Comparison of ENCODE assay signal across 14 cellular contexts in the genomic region with DNA sequence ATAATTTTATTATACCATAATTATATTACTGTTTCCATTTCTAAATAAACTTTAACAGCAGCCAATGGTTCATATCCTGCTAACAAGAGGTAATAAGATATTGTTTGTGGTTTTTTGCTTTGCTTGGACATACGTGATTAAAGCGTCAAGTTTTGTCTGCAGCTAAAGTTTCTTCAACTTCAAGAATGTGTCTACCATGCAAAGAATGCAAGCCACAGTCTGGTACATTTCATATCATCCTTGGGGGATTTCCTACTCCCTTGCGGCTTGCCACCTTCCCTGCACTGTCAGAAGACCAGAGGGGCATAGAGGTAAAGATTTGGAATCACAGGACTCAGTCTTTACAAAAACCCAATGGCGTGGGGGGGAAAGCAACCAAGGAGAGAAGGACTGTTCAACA.
A peak's percentile ranks its signal among the peaks of the same experiment; 100 is the strongest.
DNase-seq lines count a peak whose midpoint lies in the region; FAIRE-seq and TF ChIP-seq lines count a peak whose summit lies in the region.
"Had no signal": no experiment of that assay in that cellular context is flagged by ENCODE, and none has a peak within 500 bp of the region (broad histone marks: within the 10 kb centered on the region; RNA-seq: fewer than 3 reads in every experiment).

No MANE protein-coding gene starts in this region.

- no peaks in the 10 kb centered on the region for H3K36me3 Mint-ChIP-seq in endodermal cell (ENCODE audit: low read depth)

- TF ChIP-seq CTCF in endodermal cell (conservative IDR thresholded peaks at IDR 0.05) (no peak), kidney (IDR thresholded peaks at IDR 0.05; ENCODE audit: borderline replicate concordance, extremely low read depth, insufficient read depth) (no peak)

- H3K9me3 ChIP-seq in BLaER1 treated with 17β-estradiol and CSF1 and Interleukin-3, amounts not matched to agents 10 nM and 100 nM (replicated peaks in 1 of 11) = no peaks in the 10 kb centered on the region
- no peaks in the 10 kb centered on the region for H3K9me3 ChIP-seq in endodermal cell (ENCODE audit: control insufficient read depth, low read length)
- H3K9me3 ChIP-seq in kidney (ENCODE audit: control insufficient read depth in 1 of 2, low read length in 2 of 2) = no peaks in the 10 kb centered on the region

- H3K27ac Mint-ChIP-seq in endodermal cell = no peak overlapping the region

- H3K9ac ChIP-seq in BLaER1 treated with 17β-estradiol and CSF1 and Interleukin-3, amounts not matched to agents 10 nM and 100 nM = no peak overlapping the region
- no peak overlapping the region for H3K9ac ChIP-seq in endodermal cell (ENCODE audit: extremely low read depth, low read length, poor library complexity, severe bottlenecking)
- H3K9ac ChIP-seq in kidney (ENCODE audit: low read length in 2 of 2) = no peak overlapping the region

- no peak overlapping the region for H3K27ac ChIP-seq in BLaER1 treated with 17β-estradiol and CSF1 and Interleukin-3, amounts not matched to agents 10 nM and 100 nM
- H3K27ac ChIP-seq in endodermal cell (ENCODE audit: low read depth, low read length) (no peak overlapping the region), kidney (ENCODE audit: low read depth in 2 of 2, low read length in 2 of 2) (no peak overlapping the region)

- no peak for FAIRE-seq in kidney (lab: Jason Lieb, UNC)
- FAIRE-seq: GM12891 had no signal

- WGBS in endodermal cell (ENCODE audit: insufficient coverage in 1 of 2, insufficient read length in 1 of 2), 2 experiments = 90 to 95% methylated on average over 2 to 4 of the region's 4 CpGs

- H3K4me2 ChIP-seq in BLaER1 treated with 17β-estradiol and CSF1 and Interleukin-3, amounts not matched to agents 10 nM and 100 nM = peak overlapping the region in 9 of 11 experiments; percentile 20 to 55 (median 34); a peak in 13 of 22 replicates

- H3K4me3 Mint-ChIP-seq in endodermal cell = no peak overlapping the region

- peaks cover 45% of the 10 kb centered on the region for H3K4me1 Mint-ChIP-seq in endodermal cell

- intact Hi-C loops in kidney (cut with DNase I) = no loop called here

- no peaks in the 10 kb centered on the region for H3K9me3 Mint-ChIP-seq in endodermal cell

- H3K27me3 Mint-ChIP-seq in endodermal cell (ENCODE audit: insufficient read depth) = no peaks in the 10 kb centered on the region

- peaks cover 0 to 8% (median 0%) of the 10 kb centered on the region in 11 experiments; a peak in 2 of 22 replicates for H3K36me3 ChIP-seq in BLaER1 treated with 17β-estradiol and CSF1 and Interleukin-3, amounts not matched to agents 10 nM and 100 nM
- no peaks in the 10 kb centered on the region for H3K36me3 ChIP-seq in endodermal cell (ENCODE audit: control insufficient read depth, insufficient read depth, low read length)
- no peaks in the 10 kb centered on the region for H3K36me3 ChIP-seq in kidney (ENCODE audit: control insufficient read depth in 1 of 2, insufficient read depth in 2 of 2, low read length in 2 of 2)

- peak; percentile 88 for DNase-seq in NCI-H226
- peak; percentile 36 for DNase-seq in endodermal cell
- peak; percentile 96 for DNase-seq in non-pigmented ciliary epithelial cell (ENCODE audit: low read depth)
- no peak for DNase-seq in kidney
- DNase-seq in NK-92 (lab: John Stamatoyannopoulos, UW; ENCODE audit: unreplicated experiment) = no peak
- DNase-seq in NCI-H345 (lab: John Stamatoyannopoulos, UW) = no peak
- DNase-seq in activated effector memory CD4-positive, alpha-beta T cell treated with Interleukin-2 at 50 U/mL for 16 hours = no peak
- DNase-seq: activated CD4-positive, CD25-positive, alpha-beta regulatory T cell treated with anti-CD3 and anti-CD28 coated beads, Interleukin-2, amount 50 U/mL, for 72 hours; activated effector memory CD4-positive, alpha-beta T cell treated with anti-CD3 and anti-CD28 coated beads, Interleukin-2, amount 50 U/mL, for 16 hours; effector CD4-positive, alpha-beta T cell; NCI-H2227 treated with DMSO at 0.1 percent for 48 hours; Right ventricle myocardium superior had no signal

- no peaks in the 10 kb centered on the region for H3K27me3 ChIP-seq in BLaER1 treated with 17β-estradiol and CSF1 and Interleukin-3, amounts not matched to agents 10 nM and 100 nM
- no peaks in the 10 kb centered on the region for H3K27me3 ChIP-seq in endodermal cell (ENCODE audit: control insufficient read depth, insufficient read depth, low read length, poor library complexity, severe bottlenecking)

- H3K4me1 ChIP-seq in BLaER1 treated with 17β-estradiol and CSF1 and Interleukin-3, amounts not matched to agents 10 nM and 100 nM = peaks cover 21 to 65% (median 43%) of the 10 kb centered on the region in 10 experiments
- H3K4me1 ChIP-seq in endodermal cell (ENCODE audit: control insufficient read depth, insufficient read depth, low read length) (peaks cover 9% of the 10 kb centered on the region), kidney (ENCODE audit: control insufficient read depth in 1 of 2, insufficient read depth in 1 of 2, low read depth in 1 of 2, low read length in 2 of 2) (peaks cover 9 to 10% of the 10 kb centered on the region in 2 donors)

- H4K20me1 ChIP-seq in BLaER1 treated with 17β-estradiol and CSF1 and Interleukin-3, amounts not matched to agents 10 nM and 100 nM = peaks cover 93 to 100% (median 98%) of the 10 kb centered on the region in 11 experiments

- H3K4me3 ChIP-seq in BLaER1 treated with 17β-estradiol and CSF1 and Interleukin-3, amounts not matched to agents 10 nM and 100 nM = no peak overlapping the region
- H3K4me3 ChIP-seq in endodermal cell (ENCODE audit: low read length) (no peak overlapping the region), kidney (ENCODE audit: low read length in 2 of 2) (no peak overlapping the region)

Comparison
In these comparisons a context has a peak if more than half of its experiments do, and no peak if none do; other contexts are left out.
1. DNase-seq: peak in NCI-H226 (single experiment), endodermal cell (single experiment) and non-pigmented ciliary epithelial cell (single experiment); none in kidney (single experiment), NK-92 (single experiment), NCI-H345 (single experiment) and activated effector memory CD4-positive, alpha-beta T cell treated with Interleukin-2 at 50 U/mL for 16 hours (single experiment).